Comparison of ENCODE assay signal across 10 cellular contexts in genomic region chr4:98828801-98829200, GRCh38.
A peak's percentile ranks its signal among the peaks of the same experiment; 100 is the strongest.
DNase-seq lines count a peak whose midpoint lies in the region; ATAC-seq, FAIRE-seq and TF ChIP-seq lines count a peak whose summit lies in the region.
"Had no signal": no experiment of that assay in that cellular context is flagged by ENCODE, and none has a peak within 500 bp of the region (broad histone marks: within the 10 kb centered on the region; RNA-seq: fewer than 3 reads in every experiment).

No MANE protein-coding gene starts in this region.

- FAIRE-seq in GM12878 (lab: Jason Lieb, UNC): no peak
- FAIRE-seq: endometrium had no signal

- CTCF ChIA-PET in GM12878 (lab: Yijun Ruan, JAX): no interaction called here

- SMC1A ChIA-PET in GM12878 (lab: Charles Lee; ENCODE audit: uncharacterized antibody, unreplicated experiment): no interaction called here

- DNase-seq in GM23248 (peak; percentile 7), SJCRH30 (peak; percentile 5 to 35), GM12878 (ENCODE audit: low read depth, low spot score) (no peak), islet precursor cell (no peak), GM20000 (ENCODE audit: low spot score) (no peak)
- DNase-seq in stimulated activated CD4-positive, alpha-beta T cell treated with anti-CD3 and anti-CD28 coated beads, Interleukin-2, amount 100 ng/mL, for 48 hours: peak; percentile 3 to 14
- DNase-seq: thyroid gland had no signal

- H3K4me2 ChIP-seq in GM23248 (ENCODE audit: unreplicated experiment) (no peak overlapping the region), GM12878 (ENCODE audit: control insufficient read depth, insufficient read depth) (no peak overlapping the region)

- H3K27ac ChIP-seq in GM23248 (no peak overlapping the region), SJCRH30 (no peak overlapping the region), GM12878 (ENCODE audit: control insufficient read depth, insufficient read depth) (no peak overlapping the region)
- H3K27ac ChIP-seq: thyroid gland had no signal

- peak; percentile 6 to 25 (median 24); a peak in 2 of 6 replicates for TF ChIP-seq CTCF in GM12878 (IDR thresholded peaks at IDR 0.05 in 2 of 3, conservative IDR thresholded peaks at IDR 0.05 in 1 of 3; ENCODE audit: control insufficient read depth in 2 of 3, extremely low read depth in 1 of 3, insufficient read depth in 1 of 3, low read depth in 3 of 3, low read length in 3 of 3)
- TF ChIP-seq CTCF in GM20000 (IDR thresholded peaks at IDR 0.05; ENCODE audit: extremely low read depth, missing control alignments): no peak

- H4K20me1 ChIP-seq in GM23248 (ENCODE audit: insufficient read depth) (no peaks in the 10 kb centered on the region), GM12878 (ENCODE audit: control insufficient read depth, insufficient read depth) (no peaks in the 10 kb centered on the region)

- POLR2A ChIA-PET in GM12878 (lab: Charles Lee): no interaction called here

- no peaks in the 10 kb centered on the region for H3K9me2 ChIP-seq in GM23248 (ENCODE audit: insufficient read depth)

- H3K9me3 ChIP-seq in GM23248 (ENCODE audit: low read depth) (no peaks in the 10 kb centered on the region), SJCRH30 (replicated peaks) (no peaks in the 10 kb centered on the region), GM12878 (replicated peaks; ENCODE audit: control insufficient read depth, insufficient read depth, low read length) (no peaks in the 10 kb centered on the region)
- H3K9me3 ChIP-seq: thyroid gland had no signal

- TF ChIP-seq RAD21 in GM12878 (IDR thresholded peaks at IDR 0.05; ENCODE audit: insufficient read depth, low read depth, low read length): peak; percentile 24; the same call in 1 of the 2 replicates

- no peaks in the 10 kb centered on the region for H3F3A ChIP-seq in GM23248 (ENCODE audit: insufficient read depth)

- 76 to 81% methylated on average over 5 of the region's 5 CpGs for WGBS in GM23248 (ENCODE audit: low coverage in 1 of 2, low lambda C conversion rate in 2 of 2, missing lambda C conversion rate in 2 of 2), 2 experiments
- 34% methylated on average over 5 of the region's 5 CpGs for WGBS in GM12878 (ENCODE audit: insufficient coverage, insufficient replicate concordance, low lambda C conversion rate, missing lambda C conversion rate)

- no peaks in the 10 kb centered on the region for H3K4me1 ChIP-seq in GM23248 (ENCODE audit: insufficient read depth)
- peaks cover 15% of the 10 kb centered on the region for H3K4me1 ChIP-seq in SJCRH30
- no peaks in the 10 kb centered on the region for H3K4me1 ChIP-seq in GM12878 (ENCODE audit: control insufficient read depth, insufficient read depth, low read length)
- H3K4me1 ChIP-seq: thyroid gland had no signal

- TF ChIP-seq EP300 in GM12878 (IDR thresholded peaks at IDR 0.05; ENCODE audit: borderline replicate concordance in 1 of 2, control insufficient read depth in 1 of 2, low read depth in 2 of 2, low read length in 2 of 2): no peak

- H2AFZ ChIP-seq in GM23248 (no peak overlapping the region), GM12878 (ENCODE audit: control insufficient read depth, low read depth, low read length) (no peak overlapping the region)

- ATAC-seq in GM12878: peak; percentile 64
- no peak for ATAC-seq in GM21526 (IDR thresholded peaks at IDR 0.05; ENCODE audit: low FRiP score, unreplicated experiment)
- no peak for ATAC-seq in HG03045 (IDR thresholded peaks at IDR 0.05; ENCODE audit: unreplicated experiment)

- H3K36me3 ChIP-seq in GM23248 (ENCODE audit: low read depth): no peaks in the 10 kb centered on the region
- no peaks in the 10 kb centered on the region for H3K36me3 ChIP-seq in SJCRH30
- no peaks in the 10 kb centered on the region for H3K36me3 ChIP-seq in GM12878 (ENCODE audit: control insufficient read depth in 2 of 2, insufficient read depth in 2 of 2, low read length in 1 of 2)
- H3K36me3 ChIP-seq: thyroid gland had no signal

- H3K4me3 ChIP-seq in GM23248 (no peak overlapping the region), SJCRH30 (no peak overlapping the region), GM12878 (no peak overlapping the region)
- H3K4me3 ChIP-seq: thyroid gland had no signal

- no TSS peak for BruUV-seq in GM12878 (replicated peaks; lab: Mats Ljungman, UMichigan)

- H3K79me2 ChIP-seq in GM23248 (ENCODE audit: insufficient read depth): no peaks in the 10 kb centered on the region
- no peaks in the 10 kb centered on the region for H3K79me2 ChIP-seq in GM12878 (ENCODE audit: control insufficient read depth, insufficient read depth, low read length)

- intact Hi-C loops in GM12878 (cut with micrococcal nuclease; ENCODE audit: unreplicated experiment): loop anchor here (5.0 kb wide), 1 partner anchor 362 kb away; no protein-coding TSS in a partner anchor

- H3K9ac ChIP-seq in GM23248: no peak overlapping the region
- no peak overlapping the region for H3K9ac ChIP-seq in GM12878 (ENCODE audit: control insufficient read depth, insufficient read depth, low read length)

- no peaks in the 10 kb centered on the region for H3K27me3 ChIP-seq in GM23248 (replicated peaks; ENCODE audit: insufficient read depth)
- H3K27me3 ChIP-seq in SJCRH30: no peaks in the 10 kb centered on the region
- H3K27me3 ChIP-seq in GM12878 (replicated peaks in 1 of 2; ENCODE audit: control insufficient read depth in 2 of 2, insufficient read depth in 2 of 2, low read length in 1 of 2): no peaks in the 10 kb centered on the region
- H3K27me3 ChIP-seq: thyroid gland had no signal

- RAD21 ChIA-PET in GM12878 (lab: Charles Lee; ENCODE audit: unreplicated experiment): no interaction called here

- in situ Hi-C loops in GM23248 (cut with MboI) (no loop called here), GM12878 (cut with MboI) (no loop called here)

- no peak for TF ChIP-seq POLR2A in GM12878 (IDR thresholded peaks at IDR 0.05; ENCODE audit: low read depth, low read length)

TF ChIP-seq in GM12878, 131 proteins besides CTCF, POLR2A, EP300 and RAD21:
- no peak for TF ChIP-seq E4F1 (IDR thresholded peaks at IDR 0.05; ENCODE audit: borderline replicate concordance, partially characterized antibody)
- no peak for TF ChIP-seq PAX8 (IDR thresholded peaks at IDR 0.05)
- no peak for TF ChIP-seq ZBTB40 (IDR thresholded peaks at IDR 0.05; ENCODE audit: borderline replicate concordance)
- no peak for TF ChIP-seq ATF3 (IDR thresholded peaks at IDR 0.05; ENCODE audit: borderline replicate concordance, extremely low read depth, low read depth, low read length)
- no peak for TF ChIP-seq RCOR1 (conservative IDR thresholded peaks at IDR 0.05; ENCODE audit: low read depth, low read length)

Comparison
In these comparisons a context has a peak if more than half of its experiments do, and no peak if none do; other contexts are left out.
1. DNase-seq: peak in GM23248 (single experiment), SJCRH30 (2 of 2) and stimulated activated CD4-positive, alpha-beta T cell treated with anti-CD3 and anti-CD28 coated beads, Interleukin-2, amount 100 ng/mL, for 48 hours (2 of 2); none in GM12878 (single experiment), islet precursor cell (single experiment) and GM20000 (single experiment).